In genomic region chr13:30572859-30573275, GRCh38 we compare ENCODE assay signal across 1 cellular context.
TF ChIP-seq lines count a peak whose summit lies in the region.

No MANE protein-coding gene starts in this region.

TF ChIP-seq in IMR-90, 13 proteins besides CTCF, POLR2A, EP300 and RAD21 (continued from another document):
- no peak for TF ChIP-seq CHD1 (IDR thresholded peaks at IDR 0.05; ENCODE audit: low read depth, low read length)
